In genomic region chrY:8092926-8093325, GRCh38 we compare ENCODE assay signal across 24 cellular contexts.
"Had no signal": no experiment of that assay in that cellular context is flagged by ENCODE, and none has a peak within 500 bp of the region (broad histone marks: within the 10 kb centered on the region; RNA-seq: fewer than 3 reads in every experiment).

No MANE protein-coding gene starts in this region.

- H3K36me3 Mint-ChIP-seq: mesothelial cell of epicardium; naive B cell; naive thymus-derived CD8-positive, alpha-beta T cell had no signal

- H3K27ac Mint-ChIP-seq: mesothelial cell of epicardium; naive B cell; naive thymus-derived CD8-positive, alpha-beta T cell had no signal

- H3K36me3 ChIP-seq: esophagus muscularis mucosa, gastroesophageal sphincter, heart left ventricle, left lung, lower lobe of right lung had no signal

- ATAC-seq: foreskin keratinocyte; gastroesophageal sphincter; heart left ventricle; left cardiac atrium; left lung; left ventricle myocardium superior; lower lobe of right lung; mucosa of descending colon; naive thymus-derived CD8-positive, alpha-beta T cell had no signal

- H3K4me3 ChIP-seq: coronary artery, dorsolateral prefrontal cortex, esophagus muscularis mucosa, gastroesophageal sphincter, heart left ventricle, left lung, lower lobe of right lung, mucosa of descending colon had no signal

- FAIRE-seq: colon, endothelial cell of umbilical vein, frontal cortex, islet of Langerhans, keratinocyte had no signal

- H3K27ac ChIP-seq: coronary artery, dorsolateral prefrontal cortex, esophagus muscularis mucosa, foreskin keratinocyte, gastroesophageal sphincter, heart left ventricle, left lung, lower lobe of right lung had no signal

- H3K4me3 Mint-ChIP-seq: mesothelial cell of epicardium; naive B cell; naive thymus-derived CD8-positive, alpha-beta T cell had no signal

- H3K9me3 Mint-ChIP-seq: mesothelial cell of epicardium; naive B cell; naive thymus-derived CD8-positive, alpha-beta T cell had no signal

- H3K27me3 Mint-ChIP-seq: naive B cell; naive thymus-derived CD8-positive, alpha-beta T cell had no signal

- H3K27me3 ChIP-seq: dorsolateral prefrontal cortex, esophagus muscularis mucosa, foreskin keratinocyte, gastroesophageal sphincter, heart left ventricle, left lung had no signal

- H3K4me1 Mint-ChIP-seq: mesothelial cell of epicardium; naive B cell; naive thymus-derived CD8-positive, alpha-beta T cell had no signal

- DNase-seq: dermis blood vessel endothelial cell; dorsolateral prefrontal cortex; effector CD4-positive, alpha-beta T cell; effector memory CD4-positive, alpha-beta T cell; foreskin keratinocyte; heart left ventricle; hippocampal formation; left cardiac atrium; left lung; left ventricle myocardium superior; lower lobe of right lung; mesenchymal stem cell; mucosa of descending colon; naive B cell; naive thymus-derived CD8-positive, alpha-beta T cell had no signal

- H3K9me3 ChIP-seq: esophagus muscularis mucosa, gastroesophageal sphincter, heart left ventricle, left lung, lower lobe of right lung, mucosa of descending colon had no signal

- H3K4me1 ChIP-seq: esophagus muscularis mucosa, foreskin keratinocyte, gastroesophageal sphincter, heart left ventricle, left lung, lower lobe of right lung had no signal
